ENCODE assay signal across 16 cellular contexts in genomic region chr22:43592470-43592869, GRCh38.
DNase-seq lines count a peak whose midpoint lies in the region; ATAC-seq, FAIRE-seq and TF ChIP-seq lines count a peak whose summit lies in the region.
"Had no signal": no experiment of that assay in that cellular context is flagged by ENCODE, and none has a peak within 500 bp of the region (broad histone marks: within the 10 kb centered on the region; RNA-seq: fewer than 3 reads in every experiment).

No MANE protein-coding gene starts in this region.

- no peak overlapping the region for H3K27ac ChIP-seq in AG04450 (ENCODE audit: low read depth, low read length)
- H3K27ac ChIP-seq in VCaP = no peak overlapping the region

- no peaks in the 10 kb centered on the region for H3K4me1 Mint-ChIP-seq in HFFc6 (ENCODE audit: low read depth)
- no peaks in the 10 kb centered on the region for H3K4me1 Mint-ChIP-seq in stimulated activated effector memory CD8-positive, alpha-beta T cell treated with anti-CD3 and anti-CD28 coated beads, Interleukin-12 subunit alpha, Interleukin-12 subunit beta, amount 100 ng/mL, for 72 hours
- H3K4me1 Mint-ChIP-seq: naive thymus-derived CD4-positive, alpha-beta T cell had no signal

- H3K9me3 Mint-ChIP-seq in HFFc6 = peaks cover 85% of the 10 kb centered on the region
- H3K9me3 Mint-ChIP-seq in stimulated activated effector memory CD8-positive, alpha-beta T cell treated with anti-CD3 and anti-CD28 coated beads, Interleukin-12 subunit alpha, Interleukin-12 subunit beta, amount 100 ng/mL, for 72 hours = peaks cover 14% of the 10 kb centered on the region

- peak; percentile 29 for TF ChIP-seq CTCF in AG04450 (IDR thresholded peaks at IDR 0.05; ENCODE audit: low read depth, low read length)
- peak; percentile 21; the same call in 1 of the 2 replicates for TF ChIP-seq CTCF in HFFc6 (IDR thresholded peaks at IDR 0.05)
- TF ChIP-seq CTCF in VCaP (conservative IDR thresholded peaks at IDR 0.05) = peak; percentile 71

- H3K9me3 ChIP-seq in AG04450 (ENCODE audit: control insufficient read depth, insufficient read depth, low read length) = no peaks in the 10 kb centered on the region

- DNase-seq in AG04450 (ENCODE audit: low read depth, low spot score) (no peak), HFFc6 (no peak), kidney glomerular epithelial cell (lab: John Stamatoyannopoulos, UW) (no peak), NCI-H446 (lab: John Stamatoyannopoulos, UW) (no peak)
- no peak for DNase-seq in stimulated activated effector memory CD8-positive, alpha-beta T cell treated with anti-CD3 and anti-CD28 coated beads, Interleukin-12 subunit alpha, Interleukin-12 subunit beta, amount 100 ng/mL, for 72 hours (ENCODE audit: low spot score in 2 of 2)
- DNase-seq: activated CD4-positive, CD25-positive, alpha-beta regulatory T cell; C1 segment of cervical spinal cord; GOT3; naive thymus-derived CD4-positive, alpha-beta T cell; small intestine had no signal

- peaks cover 2% of the 10 kb centered on the region; the same call in 1 of the 2 replicates for H3K27me3 Mint-ChIP-seq in HFFc6 (ENCODE audit: insufficient read depth)

- H3K4me3 ChIP-seq in AG04450 (ENCODE audit: low read depth, low read length) = no peak overlapping the region

- POLR2A ChIA-PET in AG04450 (lab: Yijun Ruan, JAX) = no interaction called here

- CTCF ChIA-PET in AG04450 (lab: Charles Lee) = no interaction called here

- peak; percentile 97 for FAIRE-seq in islet of Langerhans (lab: Jason Lieb, UNC)
- FAIRE-seq: astrocyte, endothelial cell of umbilical vein, small intestine, urothelium cell line had no signal

- no peaks in the 10 kb centered on the region for H3K27me3 ChIP-seq in AG04450 (ENCODE audit: control insufficient read depth, insufficient read depth, low read length)

- H3K27ac Mint-ChIP-seq in HFFc6 = no peak overlapping the region
- H3K27ac Mint-ChIP-seq in stimulated activated effector memory CD8-positive, alpha-beta T cell treated with anti-CD3 and anti-CD28 coated beads, Interleukin-12 subunit alpha, Interleukin-12 subunit beta, amount 100 ng/mL, for 72 hours = no peak overlapping the region
- H3K27ac Mint-ChIP-seq: naive thymus-derived CD4-positive, alpha-beta T cell had no signal

- no peak overlapping the region for H3K4me3 Mint-ChIP-seq in HFFc6
- no peak overlapping the region for H3K4me3 Mint-ChIP-seq in stimulated activated effector memory CD8-positive, alpha-beta T cell treated with anti-CD3 and anti-CD28 coated beads, Interleukin-12 subunit alpha, Interleukin-12 subunit beta, amount 100 ng/mL, for 72 hours
- H3K4me3 Mint-ChIP-seq: naive thymus-derived CD4-positive, alpha-beta T cell had no signal

- ATAC-seq in stimulated activated effector memory CD8-positive, alpha-beta T cell treated with anti-CD3 and anti-CD28 coated beads, Interleukin-12 subunit alpha, Interleukin-12 subunit beta, amount 100 ng/mL, for 72 hours = no peak
- no peak for ATAC-seq in GM18511 (IDR thresholded peaks at IDR 0.05; ENCODE audit: unreplicated experiment)
- ATAC-seq: naive thymus-derived CD4-positive, alpha-beta T cell had no signal

- 0 out of 2 replicates have a peak, but pooled peaks cover 14% of the 10 kb centered on the region for H3K36me3 Mint-ChIP-seq in HFFc6 (ENCODE audit: low read depth)
- no peaks in the 10 kb centered on the region for H3K36me3 Mint-ChIP-seq in stimulated activated effector memory CD8-positive, alpha-beta T cell treated with anti-CD3 and anti-CD28 coated beads, Interleukin-12 subunit alpha, Interleukin-12 subunit beta, amount 100 ng/mL, for 72 hours

Comparison
In these comparisons a context has a peak if more than half of its experiments do, and no peak if none do; other contexts are left out.
1. CTCF ChIP-seq: peak in every context shown above with its lines; median percentile 71 in VCaP; 29 in AG04450; 21 in HFFc6.